ENCODE assay signal across 20 cellular contexts in genomic region chr2:209451209-209451822, GRCh38. TPM values are rescaled to one million over a fixed set of nuclear protein-coding genes. Genes with fewer than 3 reads are reported as not detected.
DNase-seq lines count a peak whose midpoint lies in the region; FAIRE-seq and TF ChIP-seq lines count a peak whose summit lies in the region.
"Had no signal": no experiment of that assay in that cellular context is flagged by ENCODE, and none has a peak within 500 bp of the region (broad histone marks: within the 10 kb centered on the region; RNA-seq: fewer than 3 reads in every experiment).

No MANE protein-coding gene starts in this region.

- H3K4me1 ChIP-seq in astrocyte (ENCODE audit: insufficient read depth, low read length): no peaks in the 10 kb centered on the region
- no peaks in the 10 kb centered on the region for H3K4me1 ChIP-seq in OCI-LY7 (ENCODE audit: insufficient read depth, low read length, poor library complexity, severe bottlenecking)
- H3K4me1 ChIP-seq: left lung had no signal

- no peak for TF ChIP-seq CTCF in astrocyte (IDR thresholded peaks at IDR 0.05; ENCODE audit: insufficient read depth, low read depth, low read length)
- TF ChIP-seq CTCF in nephron progenitor cell (IDR thresholded peaks at IDR 0.05): no peak
- TF ChIP-seq CTCF in OCI-LY7 (conservative IDR thresholded peaks at IDR 0.05; ENCODE audit: low read length): no peak

- H3K4me3 ChIP-seq in H7 (ENCODE audit: insufficient read depth, low read depth, low read length) (no peak overlapping the region), astrocyte (ENCODE audit: insufficient read depth, low read depth, low read length) (no peak overlapping the region), OCI-LY7 (ENCODE audit: low read depth, low read length, poor library complexity, severe bottlenecking) (no peak overlapping the region)
- H3K4me3 ChIP-seq: coronary artery, left lung had no signal

- FAIRE-seq in astrocyte (lab: Jason Lieb, UNC) (no peak), frontal cortex (lab: Jason Lieb, UNC) (no peak)
- FAIRE-seq: endothelial cell of umbilical vein, urothelium cell line had no signal

- no peak overlapping the region for H3K9ac ChIP-seq in astrocyte (ENCODE audit: low read length)

- no peaks in the 10 kb centered on the region for H3K79me2 ChIP-seq in astrocyte (ENCODE audit: insufficient read depth, low read length)
- H3K79me2 ChIP-seq in OCI-LY7 (ENCODE audit: insufficient read depth, low read depth, low read length): no peaks in the 10 kb centered on the region

- H4K20me1 ChIP-seq in astrocyte (ENCODE audit: insufficient read depth, low read length) (no peaks in the 10 kb centered on the region), OCI-LY7 (ENCODE audit: insufficient read depth, low read length) (no peaks in the 10 kb centered on the region)

- H2AFZ ChIP-seq in astrocyte (ENCODE audit: low read depth, low read length) (no peak overlapping the region), OCI-LY7 (ENCODE audit: low read length) (no peak overlapping the region)

- CTCF ChIA-PET in OCI-LY7 (lab: Charles Lee; ENCODE audit: unreplicated experiment): no interaction called here

- H3K4me1 Mint-ChIP-seq in astrocyte (ENCODE audit: low read depth, unreplicated experiment) (peaks cover 10% of the 10 kb centered on the region), nephron progenitor cell (peaks cover 16% of the 10 kb centered on the region)
- H3K4me1 Mint-ChIP-seq: activated naive CD4-positive, alpha-beta T cell treated with anti-CD3 and anti-CD28 coated beads, Interleukin-2, amount 10 ng/mL, durations not matched to agents 7 days and 5 days had no signal

- POLR2A ChIA-PET in OCI-LY7 (lab: Charles Lee): interaction anchor here (0.7 kb wide), 1 partner anchor 281 kb away, joined by 3 read pairs; no protein-coding TSS in a partner anchor

- H3K4me2 ChIP-seq in astrocyte (ENCODE audit: low read length) (no peak overlapping the region), OCI-LY7 (ENCODE audit: low read length) (no peak overlapping the region)

- H3K4me3 Mint-ChIP-seq in astrocyte (ENCODE audit: unreplicated experiment) (no peak overlapping the region), nephron progenitor cell (no peak overlapping the region)
- H3K4me3 Mint-ChIP-seq: activated CD8-positive, alpha-beta T cell treated with anti-CD3 and anti-CD28 coated beads for 36 hours; activated naive CD4-positive, alpha-beta T cell treated with anti-CD3 and anti-CD28 coated beads, Interleukin-2, amount 10 ng/mL, durations not matched to agents 7 days and 5 days; activated T-cell treated with anti-CD3 and anti-CD28 coated beads, Interleukin-2, amount 50 U/mL, for 24 hours; T-helper 1 cell treated with Interleukin-12 subunit alpha and Interleukin-12 subunit beta and Interleukin-4 antibody, amounts not matched to agents 30 μg/mL and 1 μg/mL, for 36 hours had no signal

- H3K36me3 Mint-ChIP-seq in astrocyte (ENCODE audit: low read depth, unreplicated experiment): no peaks in the 10 kb centered on the region
- peaks cover 4% of the 10 kb centered on the region for H3K36me3 Mint-ChIP-seq in nephron progenitor cell (ENCODE audit: low read depth)
- H3K36me3 Mint-ChIP-seq: activated naive CD4-positive, alpha-beta T cell treated with anti-CD3 and anti-CD28 coated beads, Interleukin-2, amount 10 ng/mL, durations not matched to agents 7 days and 5 days had no signal

- no peaks in the 10 kb centered on the region for H3K36me3 ChIP-seq in H7 (replicated peaks; ENCODE audit: control insufficient read depth, insufficient read depth, low read length)
- no peaks in the 10 kb centered on the region for H3K36me3 ChIP-seq in astrocyte (ENCODE audit: insufficient read depth, low read length)
- H3K36me3 ChIP-seq in OCI-LY7 (ENCODE audit: insufficient read depth, low read length): no peaks in the 10 kb centered on the region
- H3K36me3 ChIP-seq: left lung, WERI-Rb-1 had no signal

- no TSS peak for BruUV-seq in OCI-LY7 (replicated peaks; lab: Mats Ljungman, UMichigan)

- H3K27ac Mint-ChIP-seq in astrocyte (ENCODE audit: unreplicated experiment): peak overlapping the region; percentile 51
- H3K27ac Mint-ChIP-seq in nephron progenitor cell: peak overlapping the region; percentile 84
- H3K27ac Mint-ChIP-seq: activated CD8-positive, alpha-beta T cell treated with anti-CD3 and anti-CD28 coated beads for 36 hours; activated naive CD4-positive, alpha-beta T cell treated with anti-CD3 and anti-CD28 coated beads, Interleukin-2, amount 10 ng/mL, durations not matched to agents 7 days and 5 days; activated T-cell treated with anti-CD3 and anti-CD28 coated beads, Interleukin-2, amount 50 U/mL, for 24 hours; T-helper 1 cell treated with Interleukin-12 subunit alpha and Interleukin-12 subunit beta and Interleukin-4 antibody, amounts not matched to agents 30 μg/mL and 1 μg/mL, for 36 hours had no signal

- H3K9me3 Mint-ChIP-seq in astrocyte (ENCODE audit: unreplicated experiment) (no peaks in the 10 kb centered on the region), nephron progenitor cell (peaks cover 3% of the 10 kb centered on the region)
- H3K9me3 Mint-ChIP-seq: activated CD8-positive, alpha-beta T cell treated with anti-CD3 and anti-CD28 coated beads for 36 hours; activated naive CD4-positive, alpha-beta T cell treated with anti-CD3 and anti-CD28 coated beads, Interleukin-2, amount 10 ng/mL, durations not matched to agents 7 days and 5 days; activated T-cell treated with anti-CD3 and anti-CD28 coated beads, Interleukin-2, amount 50 U/mL, for 24 hours; T-helper 1 cell treated with Interleukin-12 subunit alpha and Interleukin-12 subunit beta and Interleukin-4 antibody, amounts not matched to agents 30 μg/mL and 1 μg/mL, for 36 hours had no signal

- no peak overlapping the region for H3K27ac ChIP-seq in astrocyte (ENCODE audit: low read depth, low read length)
- H3K27ac ChIP-seq in OCI-LY7 (ENCODE audit: low read depth, low read length, poor library complexity, severe bottlenecking): no peak overlapping the region
- H3K27ac ChIP-seq: coronary artery, left lung, WERI-Rb-1 had no signal

- H3K27me3 Mint-ChIP-seq in astrocyte (ENCODE audit: low read depth, unreplicated experiment) (no peaks in the 10 kb centered on the region), nephron progenitor cell (ENCODE audit: low read depth, poor library complexity) (no peaks in the 10 kb centered on the region)
- H3K27me3 Mint-ChIP-seq: activated CD8-positive, alpha-beta T cell treated with anti-CD3 and anti-CD28 coated beads for 36 hours; activated naive CD4-positive, alpha-beta T cell treated with anti-CD3 and anti-CD28 coated beads, Interleukin-2, amount 10 ng/mL, durations not matched to agents 7 days and 5 days; activated T-cell treated with anti-CD3 and anti-CD28 coated beads, Interleukin-2, amount 50 U/mL, for 24 hours had no signal

- intact Hi-C loops in OCI-LY7 (cut with micrococcal nuclease; ENCODE audit: unreplicated experiment): no loop called here

- DNase-seq in H7 (peak; percentile 16), NCI-H2107 (lab: John Stamatoyannopoulos, UW) (peak; percentile 46), astrocyte (ENCODE audit: low read depth) (no peak), nephron progenitor cell (no peak), frontal cortex (ENCODE audit: low spot score in 2 of 2) (no peak), OCI-LY7 (ENCODE audit: low spot score) (no peak)
- DNase-seq in activated CD4-positive, alpha-beta T cell treated with anti-CD3 and anti-CD28 coated beads for 4 hours: no peak
- DNase-seq: activated CD8-positive, alpha-beta T cell treated with anti-CD3 and anti-CD28 coated beads for 36 hours; activated naive CD4-positive, alpha-beta T cell treated with anti-CD3 and anti-CD28 coated beads, Interleukin-2, amount 10 ng/mL, durations not matched to agents 7 days and 5 days; activated T-cell treated with anti-CD3 and anti-CD28 coated beads, Interleukin-2, amount 50 U/mL, for 24 hours; KG1; MV-4-11; NCI-H2227 treated with DMSO at 0.1 percent for 48 hours; stimulated activated CD4-positive, alpha-beta T cell treated with anti-CD3 and anti-CD28 coated beads, Interleukin-1b, Interleukin-23, amount 100 ng/mL, for 48 hours; WERI-Rb-1 had no signal

- H3K27me3 ChIP-seq in H7 (ENCODE audit: control insufficient read depth, insufficient read depth, low read length): no peaks in the 10 kb centered on the region
- H3K27me3 ChIP-seq in astrocyte (ENCODE audit: insufficient read depth, low read length): no peaks in the 10 kb centered on the region
- H3K27me3 ChIP-seq: left lung had no signal

- no peaks in the 10 kb centered on the region for H3K9me3 ChIP-seq in astrocyte (ENCODE audit: insufficient read depth, low read depth, low read length)
- no peaks in the 10 kb centered on the region for H3K9me3 ChIP-seq in OCI-LY7 (ENCODE audit: low read length)
- H3K9me3 ChIP-seq: left lung had no signal

- H3K9me2 ChIP-seq in OCI-LY7 (ENCODE audit: insufficient read depth, low read length): no peaks in the 10 kb centered on the region

RNA-seq across cellular contexts. Expression of gene MAP2, which starts 27.5 kb away (rescaled TPM):
- total RNA-seq in H7 (2014; rRNA removed; shearing (Covaris generic)): 1.6 and 3.1 TPM in 2 replicates
- total RNA-seq in astrocyte (11.8 and 15.9 TPM in 2 replicates), frontal cortex (678 TPM), OCI-LY7 (2022) (0.10 TPM in 1 of 2 replicates, not detected in the other)
- 2.3 TPM in 1 of 2 replicates, not detected in the other for total RNA-seq in OCI-LY7 (2014; rRNA removed; shearing (Covaris generic))
- total RNA-seq: activated CD8-positive, alpha-beta T cell treated with anti-CD3 and anti-CD28 coated beads for 36 hours had no signal

Comparison
In these comparisons a context has a peak if more than half of its experiments do, and no peak if none do; other contexts are left out.
1. DNase-seq: peak in H7 (single experiment) and NCI-H2107 (single experiment); none in astrocyte (single experiment), nephron progenitor cell (single experiment), activated CD4-positive, alpha-beta T cell treated with anti-CD3 and anti-CD28 coated beads for 4 hours (0 of 2), frontal cortex (0 of 2) and OCI-LY7 (single experiment).
2. RNA of gene MAP2, which starts 27.5 kb away (total RNA-seq): 678 TPM in frontal cortex (single experiment); 11.8 to 15.9 TPM in astrocyte, 1.6 to 3.1 TPM in H7 and 0.10 to 2.3 TPM in OCI-LY7; every median in the first group is over 10 times any median in the second.